In genomic region chr17:1762233-1762905, GRCh38 we compare ENCODE assay signal across 9 cellular contexts. TPM values are rescaled to one million over a fixed set of nuclear protein-coding genes. Genes with fewer than 3 reads are reported as not detected.
DNase-seq lines count a peak whose midpoint lies in the region; ATAC-seq and TF ChIP-seq lines count a peak whose summit lies in the region.
"Had no signal": no experiment of that assay in that cellular context is flagged by ENCODE, and none has a peak within 500 bp of the region (broad histone marks: within the 10 kb centered on the region; RNA-seq: fewer than 3 reads in every experiment).

No MANE protein-coding gene starts in this region.

- H3K4me1 ChIP-seq in HUES6 (ENCODE audit: control insufficient read depth, insufficient read depth, low read length) (peaks cover 29% of the 10 kb centered on the region), iPS-20b (ENCODE audit: insufficient read depth, low read length) (peaks cover 15% of the 10 kb centered on the region), stomach (peaks cover 19 to 34% (median 22%) of the 10 kb centered on the region in 4 donors)

- WGBS in stomach, 5 donors, result 51 to 74% (median 60%) methylated on average over 16 to 21 of the region's 21 CpGs

- H3K4me3 ChIP-seq in HUES6 (ENCODE audit: low read depth, low read length) (peak overlapping the region; percentile 25), iPS-20b (ENCODE audit: low read length) (peak overlapping the region; percentile 54), stomach (peak overlapping the region; percentile 38 to 48 (median 42))

- H3K36me3 ChIP-seq in HUES6 (ENCODE audit: control insufficient read depth, insufficient read depth, low read length) (no peaks in the 10 kb centered on the region), iPS-20b (ENCODE audit: insufficient read depth, low read depth, low read length) (no peaks in the 10 kb centered on the region), stomach (no peaks in the 10 kb centered on the region)

- DNase-seq in amniotic epithelial cell (ENCODE audit: low read depth) (peak; percentile 21), stomach (no peak)
- DNase-seq: activated CD4-positive, alpha-beta T cell treated with anti-CD3 and anti-CD28 coated beads, Interleukin-2, amount 50 U/mL, for 4 hours had no signal

- no peak for TF ChIP-seq POLR2A in stomach (IDR thresholded peaks at IDR 0.05)

- TF ChIP-seq CTCF in stomach (IDR thresholded peaks at IDR 0.05), result no peak

- ATAC-seq in HG02798 (IDR thresholded peaks at IDR 0.05; ENCODE audit: poor library complexity, unreplicated experiment) (no peak), GM18520 (IDR thresholded peaks at IDR 0.05; ENCODE audit: unreplicated experiment) (no peak), GM21786 (IDR thresholded peaks at IDR 0.05; ENCODE audit: unreplicated experiment) (no peak), HG03135 (IDR thresholded peaks at IDR 0.05; ENCODE audit: unreplicated experiment) (no peak)

- H3K9me3 ChIP-seq in HUES6 (ENCODE audit: control insufficient read depth, insufficient read depth, low read depth, low read length), result no peaks in the 10 kb centered on the region
- H3K9me3 ChIP-seq in iPS-20b (ENCODE audit: insufficient read depth, low read depth, low read length), result no peaks in the 10 kb centered on the region
- no peaks in the 10 kb centered on the region for H3K9me3 ChIP-seq in stomach

- no peak overlapping the region for H3K27ac ChIP-seq in HUES6 (ENCODE audit: low read depth, low read length)
- H3K27ac ChIP-seq in iPS-20b (ENCODE audit: low read length), result no peak overlapping the region
- H3K27ac ChIP-seq in stomach, result peak overlapping the region; percentile 55 to 88 (median 79)

- H3K9ac ChIP-seq in HUES6 (ENCODE audit: low read length), result no peak overlapping the region
- H3K9ac ChIP-seq in iPS-20b (ENCODE audit: low read depth, low read length), result peak overlapping the region; percentile 53; the same call in 1 of the 2 replicates

- intact Hi-C loops in stomach (cut with DNase I; ENCODE audit: low total_unique reads), result no loop called here

- no peaks in the 10 kb centered on the region for H3K27me3 ChIP-seq in HUES6 (ENCODE audit: control insufficient read depth, insufficient read depth, low read length)
- H3K27me3 ChIP-seq in iPS-20b (ENCODE audit: insufficient read depth, low read length), result no peaks in the 10 kb centered on the region
- no peaks in the 10 kb centered on the region for H3K27me3 ChIP-seq in stomach

- no peak for TF ChIP-seq EP300 in stomach (IDR thresholded peaks at IDR 0.05)

RNA-seq across cellular contexts. Expression of gene SERPINF1, which starts 0.5 kb away (rescaled TPM):
- 100 to 1,000 TPM in 4 of 5 donors, 10 to 100 TPM in 1; 72.4 to 334 (median 186) TPM for total RNA-seq in stomach
- 100 to 1,000 TPM in 1 of 3 donors, 10 to 100 TPM in 2; 45.5 to 126 (median 68.9) TPM for polyA plus RNA-seq in stomach

RNA-seq across cellular contexts. Expression of gene SERPINF2, which starts 19.7 kb away (rescaled TPM):
- 1 to 10 TPM in 2 of 5 donors, under 1 TPM in 3; 0.45 to 4.1 (median 0.87) TPM for total RNA-seq in stomach
- 1 to 10 TPM in 2 of 3 donors, under 1 TPM in 1; 0.92 to 5.2 (median 1.9) TPM for polyA plus RNA-seq in stomach

RNA-seq across cellular contexts. Expression of gene WDR81, which starts 37.9 kb away (rescaled TPM):
- 10 to 100 TPM; 13.4 to 56.5 (median 14.0) TPM for total RNA-seq in stomach
- polyA plus RNA-seq in stomach, result 10 to 100 TPM in 2 of 3 donors, 1 to 10 TPM in 1; 9.3 to 10.6 (median 10.2) TPM

RNA-seq across cellular contexts. Expression of gene TLCD2, which starts 52.2 kb away (rescaled TPM):
- total RNA-seq in stomach, result 1 to 10 TPM; 4.5 to 9.6 (median 8.1) TPM
- polyA plus RNA-seq in stomach, result 1 to 10 TPM; 2.8 to 3.7 (median 3.1) TPM

Comparison
In these comparisons a context has a peak if more than half of its experiments do, and no peak if none do; other contexts are left out.
1. H3K27ac ChIP-seq: peak in stomach (5 of 5); none in HUES6 (single experiment) and iPS-20b (single experiment).
2. Peak in every context shown above with its lines, with median percentiles within 50 percentile points of each other: H3K4me3 ChIP-seq.